In genomic region chr4:94621491-94622080, GRCh38 we compare ENCODE assay signal across 1 cellular context.
TF ChIP-seq lines count a peak whose summit lies in the region.

No MANE protein-coding gene starts in this region.

TF ChIP-seq in GM23338, 12 proteins besides CTCF, POLR2A, EP300 and RAD21 (continued from another document):
- TF ChIP-seq REST (IDR thresholded peaks at IDR 0.05; ENCODE audit: unreplicated experiment): no peak
- no peak for TF ChIP-seq NANOG (IDR thresholded peaks at IDR 0.05; ENCODE audit: borderline replicate concordance)
